ENCODE assay signal across 8 cellular contexts in genomic region chr2:104412384-104412783, GRCh38.
DNase-seq lines count a peak whose midpoint lies in the region; ATAC-seq and TF ChIP-seq lines count a peak whose summit lies in the region.
"Had no signal": no experiment of that assay in that cellular context is flagged by ENCODE, and none has a peak within 500 bp of the region (broad histone marks: within the 10 kb centered on the region; RNA-seq: fewer than 3 reads in every experiment).

No MANE protein-coding gene starts in this region.

- H3K4me2 ChIP-seq in DND-41 (ENCODE audit: insufficient read depth, low read length) = no peak overlapping the region

- no peaks in the 10 kb centered on the region for H3K36me3 Mint-ChIP-seq in chondrocyte (ENCODE audit: low read depth)
- H3K36me3 Mint-ChIP-seq: T-cell had no signal

- ATAC-seq in DND-41 (ENCODE audit: insufficient read depth, low read depth) = no peak
- ATAC-seq in GM19035 (IDR thresholded peaks at IDR 0.05; ENCODE audit: unreplicated experiment) = peak; percentile 56
- ATAC-seq: T-cell had no signal

- no peaks in the 10 kb centered on the region for H3K9me3 Mint-ChIP-seq in chondrocyte (ENCODE audit: low read depth)
- H3K9me3 Mint-ChIP-seq: T-cell had no signal

- no peaks in the 10 kb centered on the region for H4K20me1 ChIP-seq in DND-41 (ENCODE audit: insufficient read depth, low read length)

- H3K79me2 ChIP-seq in DND-41 (ENCODE audit: insufficient read depth, low read length) = no peaks in the 10 kb centered on the region

- TF ChIP-seq CTCF in DND-41 (IDR thresholded peaks at IDR 0.05; ENCODE audit: borderline replicate concordance, extremely low read depth, low read length, poor library complexity, severe bottlenecking) (peak; percentile 65), chondrocyte (IDR thresholded peaks at IDR 0.05) (peak; percentile 82)

- H3K27me3 Mint-ChIP-seq in chondrocyte (ENCODE audit: low read depth) = peaks cover 5% of the 10 kb centered on the region

- no peaks in the 10 kb centered on the region for H3K27me3 ChIP-seq in DND-41 (ENCODE audit: insufficient read depth, low read length, poor library complexity)

- no peak overlapping the region for H3K27ac Mint-ChIP-seq in chondrocyte (ENCODE audit: unreplicated experiment)
- H3K27ac Mint-ChIP-seq: T-cell had no signal

- no peak overlapping the region for H3K4me3 ChIP-seq in DND-41 (ENCODE audit: low read depth in 1 of 2, low read length in 2 of 2)

- H3K4me1 ChIP-seq in DND-41 (ENCODE audit: insufficient read depth, low read length) = no peaks in the 10 kb centered on the region

- H2AFZ ChIP-seq in DND-41 (ENCODE audit: low read depth, low read length) = no peak overlapping the region

- peaks cover 3% of the 10 kb centered on the region for H3K4me1 Mint-ChIP-seq in chondrocyte (ENCODE audit: low read depth)
- H3K4me1 Mint-ChIP-seq: T-cell had no signal

- H3K9ac ChIP-seq in DND-41 (ENCODE audit: low read depth, low read length) = no peak overlapping the region

- DNase-seq in DND-41 (peak; percentile 21), LoVo (ENCODE audit: low spot score) (peak; percentile 4), chondrocyte (ENCODE audit: low spot score) (no peak), renal cortical epithelial cell (ENCODE audit: low read depth) (peak; percentile 37), NCI-H1092 (lab: John Stamatoyannopoulos, UW) (no peak), T-helper 9 cell (no peak)

- no peaks in the 10 kb centered on the region for H3K9me3 ChIP-seq in DND-41 (ENCODE audit: insufficient read depth, low read length, severe bottlenecking)

- no peak overlapping the region for H3K27ac ChIP-seq in DND-41 (ENCODE audit: low read length)

- H3K4me3 Mint-ChIP-seq in chondrocyte (ENCODE audit: unreplicated experiment) = no peak overlapping the region
- H3K4me3 Mint-ChIP-seq: T-cell had no signal

- H3K36me3 ChIP-seq in DND-41 (ENCODE audit: insufficient read depth, low read length) = no peaks in the 10 kb centered on the region

Comparison
In these comparisons a context has a peak if more than half of its experiments do, and no peak if none do; other contexts are left out.
1. DNase-seq: peak in DND-41 (single experiment), LoVo (single experiment) and renal cortical epithelial cell (single experiment); none in chondrocyte (single experiment), NCI-H1092 (single experiment) and T-helper 9 cell (single experiment).